Comparison of ENCODE assay signal across 8 cellular contexts in genomic region chr10:22022257-22023051, GRCh38. TPM values are rescaled to one million over a fixed set of nuclear protein-coding genes. Genes with fewer than 3 reads are reported as not detected.
DNase-seq lines count a peak whose midpoint lies in the region; ATAC-seq and TF ChIP-seq lines count a peak whose summit lies in the region.

No MANE protein-coding gene starts in this region.

- peak overlapping the region; percentile 77 for H3K27ac Mint-ChIP-seq in activated T-helper 1 cell treated with anti-CD3 and anti-CD28 coated beads, Interleukin-12 subunit alpha, Interleukin-12 subunit beta, Interleukin-2, Interleukin-4 antibody, amounts not matched to agents 30 ng/mL and 10 ng/mL and 1 ng/mL, durations not matched to agents 14 hours and 24 hours and 36 hours
- H3K27ac Mint-ChIP-seq in memory B cell (peak overlapping the region; percentile 31), H9 (no peak overlapping the region)

- H3K9ac ChIP-seq in H9 (ENCODE audit: extremely low read depth, insufficient read length, low read length) = no peak overlapping the region

- H2BK15ac ChIP-seq in H9 (ENCODE audit: low read depth, low read length) = no peak overlapping the region

- H3K4ac ChIP-seq in H9 (ENCODE audit: low read depth, low read length) = no peak overlapping the region

- DNase-seq in activated gamma-delta T cell treated with Interleukin-2 at 50 U/mL for 16 hours = peak; percentile 13
- no peak for DNase-seq in activated gamma-delta T cell (lab: John Stamatoyannopoulos, UW)
- peak; percentile 9 for DNase-seq in activated T-helper 1 cell treated with anti-CD3 and anti-CD28 coated beads, Interleukin-12 subunit alpha, Interleukin-12 subunit beta, Interleukin-2, Interleukin-4 antibody, amounts not matched to agents 30 ng/mL and 10 ng/mL and 1 ng/mL, durations not matched to agents 14 hours and 24 hours and 36 hours (ENCODE audit: low spot score)
- DNase-seq in memory B cell (ENCODE audit: low spot score in 2 of 2) = peak in 1 of 2 donors; percentile 16
- DNase-seq in prostate gland (ENCODE audit: low spot score) = no peak
- DNase-seq in H9 = no peak
- DNase-seq in H7 = no peak

- H4K5ac ChIP-seq in H9 (ENCODE audit: insufficient read length, low read depth, low read length) = no peak overlapping the region

- intact Hi-C loops in activated T-helper 1 cell treated with anti-CD3 and anti-CD28 coated beads, Interleukin-12 subunit alpha, Interleukin-12 subunit beta, Interleukin-2, Interleukin-4 antibody, amounts not matched to agents 30 ng/mL and 10 ng/mL and 1 ng/mL, durations not matched to agents 14 hours and 24 hours and 36 hours (cut with micrococcal nuclease) = loop anchor here (1.0 kb wide), 1 partner anchor 19 kb away; the partner anchor contains the start of gene DNAJC1
- intact Hi-C loops in prostate gland (cut with DNase I) = no loop called here

- no peak overlapping the region for H2BK5ac ChIP-seq in H9 (ENCODE audit: insufficient read length, low read length)

- no peak overlapping the region for H2BK120ac ChIP-seq in H9 (ENCODE audit: low read depth, low read length, poor library complexity, severe bottlenecking)

- peaks cover 2% of the 10 kb centered on the region for H3K36me3 Mint-ChIP-seq in activated T-helper 1 cell treated with anti-CD3 and anti-CD28 coated beads, Interleukin-12 subunit alpha, Interleukin-12 subunit beta, Interleukin-2, Interleukin-4 antibody, amounts not matched to agents 30 ng/mL and 10 ng/mL and 1 ng/mL, durations not matched to agents 14 hours and 24 hours and 36 hours (ENCODE audit: low read depth)
- H3K36me3 Mint-ChIP-seq in memory B cell = peaks cover 2% of the 10 kb centered on the region
- H3K36me3 Mint-ChIP-seq in H9 (ENCODE audit: insufficient read depth in 1 of 3, low read depth in 3 of 3) = peaks cover 0 to 5% (median 2%) of the 10 kb centered on the region in 3 experiments; a peak in 2 of 7 replicates

- H3K56ac ChIP-seq in H9 (ENCODE audit: insufficient read length, low read depth, low read length) = no peak overlapping the region

- peaks cover 18% of the 10 kb centered on the region for H3K4me1 Mint-ChIP-seq in activated T-helper 1 cell treated with anti-CD3 and anti-CD28 coated beads, Interleukin-12 subunit alpha, Interleukin-12 subunit beta, Interleukin-2, Interleukin-4 antibody, amounts not matched to agents 30 ng/mL and 10 ng/mL and 1 ng/mL, durations not matched to agents 14 hours and 24 hours and 36 hours (ENCODE audit: low read depth)
- H3K4me1 Mint-ChIP-seq in memory B cell (peaks cover 15% of the 10 kb centered on the region), H9 (no peaks in the 10 kb centered on the region)

- H3K14ac ChIP-seq in H9 (ENCODE audit: insufficient read depth, low read length) = no peak overlapping the region

- H3K23ac ChIP-seq in H9 (ENCODE audit: insufficient read length, low read depth, low read length) = no peak overlapping the region

- H3K27ac ChIP-seq in prostate gland = no peak overlapping the region
- no peak overlapping the region for H3K27ac ChIP-seq in H9 (ENCODE audit: insufficient read length, low read depth, low read length)

- H4K20me1 ChIP-seq in H9 (ENCODE audit: control insufficient read depth, insufficient read depth, insufficient read length) = no peaks in the 10 kb centered on the region

- H3K79me2 ChIP-seq in H9 (ENCODE audit: insufficient read depth, low read length) = no peaks in the 10 kb centered on the region

- no peaks in the 10 kb centered on the region for H3K4me1 ChIP-seq in prostate gland (replicated peaks)
- no peaks in the 10 kb centered on the region for H3K4me1 ChIP-seq in H9 (ENCODE audit: insufficient read depth, low read length)

- H4K8ac ChIP-seq in H9 (replicated peaks; ENCODE audit: insufficient read length, low read depth, low read length) = no peak overlapping the region

- no peak overlapping the region for H2AK5ac ChIP-seq in H9 (ENCODE audit: insufficient read length, low read length)

- no peak overlapping the region for H2BK20ac ChIP-seq in H9 (ENCODE audit: low read depth, low read length, poor library complexity, severe bottlenecking)

- no peaks in the 10 kb centered on the region for H3K23me2 ChIP-seq in H9 (ENCODE audit: insufficient read length, low read depth, low read length, poor library complexity, severe bottlenecking)

- H3K36me3 ChIP-seq in prostate gland (no peaks in the 10 kb centered on the region), H7 (replicated peaks; ENCODE audit: control insufficient read depth, insufficient read depth, low read length) (no peaks in the 10 kb centered on the region)

- H3K18ac ChIP-seq in H9 (ENCODE audit: insufficient read length, low read depth, low read length) = no peak overlapping the region

- no peak overlapping the region for H2BK12ac ChIP-seq in H9 (ENCODE audit: insufficient read length, low read depth, low read length)

- ATAC-seq in memory B cell (ENCODE audit: low read depth) = peak; percentile 87
- no peak for ATAC-seq in HG03378 (IDR thresholded peaks at IDR 0.05; ENCODE audit: unreplicated experiment)

- H3K4me2 ChIP-seq in H9 (ENCODE audit: insufficient read depth, insufficient read length, low read length) = no peak overlapping the region

- TF ChIP-seq CTCF in prostate gland (IDR thresholded peaks at IDR 0.05) (no peak), H9 (conservative IDR thresholded peaks at IDR 0.05) (no peak)

- no peaks in the 10 kb centered on the region for H3K79me1 ChIP-seq in H9 (ENCODE audit: insufficient read depth, low read depth, low read length, poor library complexity, severe bottlenecking)

- H3K9me3 ChIP-seq in prostate gland (no peaks in the 10 kb centered on the region), H9 (ENCODE audit: control insufficient read depth, low read depth, low read length) (no peaks in the 10 kb centered on the region)

- H3K4me3 Mint-ChIP-seq in activated T-helper 1 cell treated with anti-CD3 and anti-CD28 coated beads, Interleukin-12 subunit alpha, Interleukin-12 subunit beta, Interleukin-2, Interleukin-4 antibody, amounts not matched to agents 30 ng/mL and 10 ng/mL and 1 ng/mL, durations not matched to agents 14 hours and 24 hours and 36 hours = peak overlapping the region; percentile 59
- peak overlapping the region; percentile 77 for H3K4me3 Mint-ChIP-seq in memory B cell
- no peak overlapping the region for H3K4me3 Mint-ChIP-seq in H9

- H2AFZ ChIP-seq in H9 (ENCODE audit: low read length) = no peak overlapping the region

- H3K9me3 Mint-ChIP-seq in activated T-helper 1 cell treated with anti-CD3 and anti-CD28 coated beads, Interleukin-12 subunit alpha, Interleukin-12 subunit beta, Interleukin-2, Interleukin-4 antibody, amounts not matched to agents 30 ng/mL and 10 ng/mL and 1 ng/mL, durations not matched to agents 14 hours and 24 hours and 36 hours = peaks cover 4% of the 10 kb centered on the region
- peaks cover 4% of the 10 kb centered on the region for H3K9me3 Mint-ChIP-seq in memory B cell
- peaks cover 9% of the 10 kb centered on the region in 2 experiments for H3K9me3 Mint-ChIP-seq in H9

- no peak for TF ChIP-seq POLR2A in prostate gland (IDR thresholded peaks at IDR 0.05)

- H3K4me3 ChIP-seq in prostate gland (no peak overlapping the region), H7 (ENCODE audit: insufficient read depth, low read depth, low read length) (no peak overlapping the region)

- no peak overlapping the region for H3T11ph ChIP-seq in H9 (ENCODE audit: low read length)

- H3K27me3 ChIP-seq in prostate gland (replicated peaks; ENCODE audit: insufficient read depth) (no peaks in the 10 kb centered on the region), H9 (ENCODE audit: insufficient read depth, low read length) (no peaks in the 10 kb centered on the region), H7 (ENCODE audit: control insufficient read depth, insufficient read depth, low read length) (no peaks in the 10 kb centered on the region)

- WGBS in prostate gland = 65% methylated on average over 8 of the region's 8 CpGs
- WGBS in H9 (ENCODE audit: extremely low coverage, insufficient read length, low lambda C conversion rate) = no CpG with 5 or more reads among the region's 8 CpGs

- no peak overlapping the region for H4K91ac ChIP-seq in H9 (ENCODE audit: insufficient read length, low read depth, low read length)

- H3K27me3 Mint-ChIP-seq in activated T-helper 1 cell treated with anti-CD3 and anti-CD28 coated beads, Interleukin-12 subunit alpha, Interleukin-12 subunit beta, Interleukin-2, Interleukin-4 antibody, amounts not matched to agents 30 ng/mL and 10 ng/mL and 1 ng/mL, durations not matched to agents 14 hours and 24 hours and 36 hours (ENCODE audit: insufficient read depth) = peaks cover 1% of the 10 kb centered on the region
- H3K27me3 Mint-ChIP-seq in memory B cell = no peaks in the 10 kb centered on the region
- H3K27me3 Mint-ChIP-seq in H9 (ENCODE audit: low read depth) = peaks cover 4% of the 10 kb centered on the region

RNA-seq across cellular contexts. Expression of gene DNAJC1, which starts 18.9 kb away (rescaled TPM):
- 24.8 and 26.2 TPM in 2 replicates for total RNA-seq in activated T-helper 1 cell treated with anti-CD3 and anti-CD28 coated beads, Interleukin-12 subunit alpha, Interleukin-12 subunit beta, Interleukin-2, Interleukin-4 antibody, amounts not matched to agents 30 ng/mL and 10 ng/mL and 1 ng/mL, durations not matched to agents 14 hours and 24 hours and 36 hours
- total RNA-seq in prostate gland (10 to 100 TPM; 62.8 to 89.3 TPM), H9 (2021) (10.6 and 11.2 TPM in 2 replicates)
- 17.9 and 20.4 TPM in 2 replicates for total RNA-seq in H7 (2014; rRNA removed; shearing (Covaris generic))

Comparison
In these comparisons a context has a peak if more than half of its experiments do, and no peak if none do; other contexts are left out.
1. DNase-seq: peak in activated gamma-delta T cell treated with Interleukin-2 at 50 U/mL for 16 hours (single experiment) and activated T-helper 1 cell treated with anti-CD3 and anti-CD28 coated beads, Interleukin-12 subunit alpha, Interleukin-12 subunit beta, Interleukin-2, Interleukin-4 antibody, amounts not matched to agents 30 ng/mL and 10 ng/mL and 1 ng/mL, durations not matched to agents 14 hours and 24 hours and 36 hours (single experiment); none in activated gamma-delta T cell (single experiment), prostate gland (single experiment), H9 (single experiment) and H7 (single experiment).
2. H3K27ac Mint-ChIP-seq: peak in activated T-helper 1 cell treated with anti-CD3 and anti-CD28 coated beads, Interleukin-12 subunit alpha, Interleukin-12 subunit beta, Interleukin-2, Interleukin-4 antibody, amounts not matched to agents 30 ng/mL and 10 ng/mL and 1 ng/mL, durations not matched to agents 14 hours and 24 hours and 36 hours (single experiment) and memory B cell (single experiment); none in H9 (0 of 3).
3. H3K4me3 Mint-ChIP-seq: peak in activated T-helper 1 cell treated with anti-CD3 and anti-CD28 coated beads, Interleukin-12 subunit alpha, Interleukin-12 subunit beta, Interleukin-2, Interleukin-4 antibody, amounts not matched to agents 30 ng/mL and 10 ng/mL and 1 ng/mL, durations not matched to agents 14 hours and 24 hours and 36 hours (single experiment) and memory B cell (single experiment); none in H9 (0 of 2).